ENCODE assay signal across 13 cellular contexts in genomic region chr10:79001082-79001885, GRCh38.
A peak's percentile ranks its signal among the peaks of the same experiment; 100 is the strongest.
DNase-seq lines count a peak whose midpoint lies in the region; ATAC-seq and TF ChIP-seq lines count a peak whose summit lies in the region.
"Had no signal": no experiment of that assay in that cellular context is flagged by ENCODE, and none has a peak within 500 bp of the region (broad histone marks: within the 10 kb centered on the region; RNA-seq: fewer than 3 reads in every experiment).

No MANE protein-coding gene starts in this region.

- DNase-seq in left ventricle myocardium superior (peak; percentile 21), Right ventricle myocardium inferior (ENCODE audit: missing footprints) (no peak), SK-MEL-5 (ENCODE audit: low read depth, low spot score) (peak; percentile 10), fibroblast of villous mesenchyme (ENCODE audit: low read depth) (peak; percentile 67), stromal cell of bone marrow (ENCODE audit: low read depth) (peak; percentile 39), LoVo (ENCODE audit: low spot score) (no peak), kidney glomerular epithelial cell (lab: John Stamatoyannopoulos, UW) (no peak)
- DNase-seq: ACHN, NCI-H1092 treated with DMSO at 0.1 percent for 48 hours, NCI-H446, uterus had no signal

- in situ Hi-C loops in SK-MEL-5 (cut with HindIII; ENCODE audit: low pct_unique_long_range_greater_than_20kb, low sequenced_read_pairs), result no loop called here

- TF ChIP-seq CTCF in fibroblast of villous mesenchyme (IDR thresholded peaks at IDR 0.05; ENCODE audit: insufficient read depth, low read depth, low read length), result peak; percentile 5

- ATAC-seq in left ventricle myocardium superior (no peak), Right ventricle myocardium inferior (no peak), GM19395 (IDR thresholded peaks at IDR 0.05; ENCODE audit: unreplicated experiment) (no peak)

- intact Hi-C loops in left ventricle myocardium superior (cut with micrococcal nuclease), result no loop called here
- intact Hi-C loops in Right ventricle myocardium inferior (cut with DNase I), result no loop called here

- no peak overlapping the region for H3K4me3 ChIP-seq in fibroblast of villous mesenchyme (ENCODE audit: low read depth, low read length)
- H3K4me3 ChIP-seq: pancreas, uterus had no signal

Comparison
In these comparisons a context has a peak if more than half of its experiments do, and no peak if none do; other contexts are left out.
1. DNase-seq: peak in left ventricle myocardium superior (single experiment), SK-MEL-5 (single experiment), fibroblast of villous mesenchyme (single experiment) and stromal cell of bone marrow (single experiment); none in Right ventricle myocardium inferior (single experiment), LoVo (single experiment) and kidney glomerular epithelial cell (single experiment).